Comparison of ENCODE assay signal across 31 cellular contexts in the genomic region with DNA sequence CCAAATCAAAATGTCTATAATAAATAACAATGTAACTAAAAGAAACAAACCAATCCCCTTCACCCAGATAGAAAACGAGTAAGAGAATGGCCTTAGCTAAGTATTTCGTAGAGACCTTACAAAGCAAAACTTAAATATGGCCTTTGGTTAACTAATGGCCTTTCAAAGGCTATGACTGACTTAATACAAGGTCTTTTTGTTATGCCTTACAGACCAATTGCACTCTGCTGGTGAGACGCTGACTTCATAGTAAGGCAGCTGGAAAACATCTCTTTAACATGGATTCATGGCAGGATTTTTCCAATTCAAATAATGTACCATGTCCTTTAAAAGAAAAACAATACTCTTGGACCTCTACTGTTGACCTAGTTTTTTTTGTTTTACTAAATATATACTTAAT.
"Had no signal": no experiment of that assay in that cellular context is flagged by ENCODE, and none has a peak within 500 bp of the region (broad histone marks: within the 10 kb centered on the region; RNA-seq: fewer than 3 reads in every experiment).

No MANE protein-coding gene starts in this region.

- H3K27me3 ChIP-seq: ascending aorta, breast epithelium, cardiac muscle cell, colonic mucosa, gastroesophageal sphincter had no signal

- H3K4me1 ChIP-seq: ascending aorta, breast epithelium, colonic mucosa, gastroesophageal sphincter had no signal

- H3K9me3 Mint-ChIP-seq: activated CD4-positive, alpha-beta memory T cell treated with anti-CD3 and anti-CD28 coated beads, Interleukin-2, amount 10 ng/mL, durations not matched to agents 7 days and 5 days; activated naive CD4-positive, alpha-beta T cell treated with anti-CD3 and anti-CD28 coated beads, Interleukin-2, amount 10 ng/mL, durations not matched to agents 7 days and 5 days; activated naive CD4-positive, alpha-beta T cell treated with anti-CD3 and anti-CD28 coated beads, Interleukin-2, amount 50 U/mL, for 72 hours; activated T-cell treated with anti-CD3 and anti-CD28 coated beads, Interleukin-2, amount 50 U/mL, for 24 hours; activated T-cell treated with anti-CD3 and anti-CD28 coated beads, Interleukin-2, amount 50 U/mL, for 72 hours; brain; T-helper 2 cell treated with Interferon-gamma antibody and Interleukin-4, amounts not matched to agents 5 μg/mL and 100 μg/mL, for 36 hours had no signal

- H3K27me3 Mint-ChIP-seq: activated CD4-positive, alpha-beta memory T cell treated with anti-CD3 and anti-CD28 coated beads, Interleukin-2, amount 10 ng/mL, durations not matched to agents 7 days and 5 days; activated CD4-positive, alpha-beta T cell treated with anti-CD3 and anti-CD28 coated beads for 36 hours; activated T-cell treated with anti-CD3 and anti-CD28 coated beads, Interleukin-2, amount 50 U/mL, for 24 hours; brain; T-helper 17 cell had no signal

- H3K36me3 Mint-ChIP-seq: activated naive CD4-positive, alpha-beta T cell treated with anti-CD3 and anti-CD28 coated beads, Interleukin-2, amount 10 ng/mL, durations not matched to agents 7 days and 5 days; activated naive CD4-positive, alpha-beta T cell treated with anti-CD3 and anti-CD28 coated beads, Interleukin-2, amount 50 U/mL, for 72 hours had no signal

- H3K27ac Mint-ChIP-seq: activated CD4-positive, alpha-beta memory T cell treated with anti-CD3 and anti-CD28 coated beads, Interleukin-2, amount 10 ng/mL, durations not matched to agents 7 days and 5 days; activated CD4-positive, alpha-beta T cell treated with anti-CD3 and anti-CD28 coated beads for 36 hours; activated CD4-positive, alpha-beta T cell treated with anti-CD3 and anti-CD28 coated beads, Interleukin-2, amount 10 ng/mL, durations not matched to agents 24 days and 14 days; activated naive CD4-positive, alpha-beta T cell treated with anti-CD3 and anti-CD28 coated beads, Interleukin-2, amount 10 ng/mL, durations not matched to agents 7 days and 5 days; activated naive CD4-positive, alpha-beta T cell treated with anti-CD3 and anti-CD28 coated beads, Interleukin-2, amount 50 U/mL, for 72 hours; activated naive CD8-positive, alpha-beta T cell treated with anti-CD3 and anti-CD28 coated beads, Interleukin-2, amount 10 ng/mL, durations not matched to agents 7 days and 5 days; activated T-cell treated with anti-CD3 and anti-CD28 coated beads, Interleukin-2, amount 50 U/mL, for 24 hours; activated T-cell treated with anti-CD3 and anti-CD28 coated beads, Interleukin-2, amount 50 U/mL, for 72 hours; brain; T-helper 17 cell; T-helper 2 cell treated with Interferon-gamma antibody and Interleukin-4, amounts not matched to agents 5 μg/mL and 100 μg/mL, for 36 hours had no signal

- H3K9me3 ChIP-seq: ascending aorta, breast epithelium, colonic mucosa, gastroesophageal sphincter had no signal

- H3K36me3 ChIP-seq: breast epithelium, cardiac muscle cell, colonic mucosa had no signal

- H3K4me3 ChIP-seq: ascending aorta, breast epithelium, cardiac muscle cell, colonic mucosa, gastroesophageal sphincter had no signal

- FAIRE-seq: endometrium, endothelial cell of umbilical vein had no signal

- H3K27ac ChIP-seq: ascending aorta, breast epithelium, cardiac muscle cell, colonic mucosa, gastroesophageal sphincter had no signal

- DNase-seq: activated CD4-positive, alpha-beta memory T cell treated with anti-CD3 and anti-CD28 coated beads, Interleukin-2, amount 10 ng/mL, durations not matched to agents 7 days and 5 days; activated CD4-positive, alpha-beta T cell treated with anti-CD3 and anti-CD28 coated beads for 36 hours; activated CD4-positive, alpha-beta T cell treated with anti-CD3 and anti-CD28 coated beads, Interleukin-2, amount 10 ng/mL, durations not matched to agents 24 days and 14 days; activated CD4-positive, CD25-positive, alpha-beta regulatory T cell; activated CD4-positive, CD25-positive, alpha-beta regulatory T cell treated with anti-CD3 and anti-CD28 coated beads, Interleukin-2, amount 50 U/mL, for 72 hours; activated CD8-positive, alpha-beta memory T cell treated with anti-CD3 and anti-CD28 coated beads, Interleukin-2, amount 50 U/mL, for 48 hours; activated gamma-delta T cell; activated naive CD4-positive, alpha-beta T cell; activated naive CD4-positive, alpha-beta T cell treated with anti-CD3 and anti-CD28 coated beads, Interleukin-2, amount 10 ng/mL, durations not matched to agents 7 days and 5 days; activated naive CD8-positive, alpha-beta T cell treated with anti-CD3 and anti-CD28 coated beads, Interleukin-2, amount 10 ng/mL, durations not matched to agents 7 days and 5 days; activated T-cell treated with anti-CD3 and anti-CD28 coated beads for 4 hours; activated T-cell treated with anti-CD3 and anti-CD28 coated beads, Interleukin-2, amount 50 U/mL, for 24 hours; activated T-cell treated with anti-CD3 and anti-CD28 coated beads, Interleukin-2, amount 50 U/mL, for 72 hours; central memory CD4-positive, alpha-beta T cell; cerebellar nuclear complex; colonic mucosa; effector CD8-positive, alpha-beta T cell; foreskin fibroblast; T-helper 1 cell; T-helper 17 cell; T1000 had no signal

- ATAC-seq: activated CD4-positive, alpha-beta T cell treated with anti-CD3 and anti-CD28 coated beads for 36 hours; activated naive CD4-positive, alpha-beta T cell treated with anti-CD3 and anti-CD28 coated beads, Interleukin-2, amount 50 U/mL, for 72 hours; activated T-cell treated with anti-CD3 and anti-CD28 coated beads, Interleukin-2, amount 50 U/mL, for 72 hours; esophagus mucosa; gastroesophageal sphincter; T-helper 17 cell had no signal

- H3K4me3 Mint-ChIP-seq: activated CD4-positive, alpha-beta memory T cell treated with anti-CD3 and anti-CD28 coated beads, Interleukin-2, amount 10 ng/mL, durations not matched to agents 7 days and 5 days; activated CD4-positive, alpha-beta T cell treated with anti-CD3 and anti-CD28 coated beads for 36 hours; activated CD4-positive, alpha-beta T cell treated with anti-CD3 and anti-CD28 coated beads, Interleukin-2, amount 10 ng/mL, durations not matched to agents 24 days and 14 days; activated naive CD4-positive, alpha-beta T cell treated with anti-CD3 and anti-CD28 coated beads, Interleukin-2, amount 10 ng/mL, durations not matched to agents 7 days and 5 days; activated naive CD8-positive, alpha-beta T cell treated with anti-CD3 and anti-CD28 coated beads, Interleukin-2, amount 10 ng/mL, durations not matched to agents 7 days and 5 days; activated T-cell treated with anti-CD3 and anti-CD28 coated beads, Interleukin-2, amount 50 U/mL, for 24 hours; activated T-cell treated with anti-CD3 and anti-CD28 coated beads, Interleukin-2, amount 50 U/mL, for 72 hours; brain; T-helper 17 cell; T-helper 2 cell treated with Interferon-gamma antibody and Interleukin-4, amounts not matched to agents 5 μg/mL and 100 μg/mL, for 36 hours had no signal

- H3K4me1 Mint-ChIP-seq: activated CD4-positive, alpha-beta memory T cell treated with anti-CD3 and anti-CD28 coated beads, Interleukin-2, amount 10 ng/mL, durations not matched to agents 7 days and 5 days; activated CD4-positive, alpha-beta T cell treated with anti-CD3 and anti-CD28 coated beads for 36 hours; activated CD4-positive, alpha-beta T cell treated with anti-CD3 and anti-CD28 coated beads, Interleukin-2, amount 10 ng/mL, durations not matched to agents 24 days and 14 days; activated naive CD8-positive, alpha-beta T cell treated with anti-CD3 and anti-CD28 coated beads, Interleukin-2, amount 10 ng/mL, durations not matched to agents 7 days and 5 days had no signal
